In genomic region chr10:33735463-33735862, GRCh38 we compare ENCODE assay signal across 17 cellular contexts.
DNase-seq lines count a peak whose midpoint lies in the region; ATAC-seq and TF ChIP-seq lines count a peak whose summit lies in the region.
"Had no signal": no experiment of that assay in that cellular context is flagged by ENCODE, and none has a peak within 500 bp of the region (broad histone marks: within the 10 kb centered on the region; RNA-seq: fewer than 3 reads in every experiment).

No MANE protein-coding gene starts in this region.

- H3K4me3 ChIP-seq in HEK293 (ENCODE audit: low read depth, low read length) (no peak overlapping the region), SJCRH30 (no peak overlapping the region)
- H3K4me3 ChIP-seq: sigmoid colon, stomach had no signal

- H3K27ac ChIP-seq in HEK293 (ENCODE audit: extremely low read depth, low read depth, low read length) (no peak overlapping the region), SJCRH30 (peak overlapping the region; percentile 34; the same call in 1 of the 2 replicates)
- no peak overlapping the region for H3K27ac ChIP-seq in CD4-positive, alpha-beta T cell (ENCODE audit: low read depth, low read length)
- H3K27ac ChIP-seq: sigmoid colon, stomach had no signal

- no peaks in the 10 kb centered on the region for H3K9me3 Mint-ChIP-seq in CD4-positive, alpha-beta T cell
- H3K9me3 Mint-ChIP-seq: activated naive CD4-positive, alpha-beta T cell treated with anti-CD3 and anti-CD28 coated beads, Interleukin-2, amount 50 U/mL, for 24 hours had no signal

- H3K4me3 Mint-ChIP-seq in CD4-positive, alpha-beta T cell = no peak overlapping the region
- H3K4me3 Mint-ChIP-seq: activated naive CD4-positive, alpha-beta T cell treated with anti-CD3 and anti-CD28 coated beads, Interleukin-2, amount 50 U/mL, for 24 hours; naive thymus-derived CD4-positive, alpha-beta T cell had no signal

- no peaks in the 10 kb centered on the region for H3K4me1 Mint-ChIP-seq in CD4-positive, alpha-beta T cell (ENCODE audit: low read depth)
- H3K4me1 Mint-ChIP-seq: activated naive CD4-positive, alpha-beta T cell treated with anti-CD3 and anti-CD28 coated beads, Interleukin-2, amount 50 U/mL, for 24 hours had no signal

- DNase-seq in Caki2 (ENCODE audit: low read depth) (peak; percentile 59), SJCRH30 (peak in 1 of 2 experiments; percentile 30), iris pigment epithelial cell (ENCODE audit: low read depth) (peak; percentile 32), left lobe of liver (ENCODE audit: low spot score) (no peak), NCI-H226 (no peak), COLO829 (ENCODE audit: low spot score) (no peak)
- DNase-seq in CD4-positive, alpha-beta T cell = no peak
- DNase-seq: Karpas-422; kidney; naive thymus-derived CD4-positive, alpha-beta T cell; NCI-H2029 treated with DMSO at 0.1 percent for 48 hours; NK-92 treated with Interleukin-12 subunit alpha and Interleukin-12 subunit beta, amount 100 ng/mL, for 24 hours; sigmoid colon; SK-N-SH; stomach had no signal

- peaks cover 25% of the 10 kb centered on the region for H3K27me3 Mint-ChIP-seq in CD4-positive, alpha-beta T cell

- POLR2A ChIA-PET in HEK293 (lab: Yijun Ruan, JAX) = no interaction called here
- POLR2A ChIA-PET in CD4-positive, alpha-beta T cell (lab: Charles Lee) = no interaction called here

- H3K4me1 ChIP-seq in HEK293 (ENCODE audit: control insufficient read depth, insufficient read depth, low read length) = peaks cover 6% of the 10 kb centered on the region
- peaks cover 20% of the 10 kb centered on the region for H3K4me1 ChIP-seq in SJCRH30
- H3K4me1 ChIP-seq: stomach had no signal

- intact Hi-C loops in CD4-positive, alpha-beta T cell (cut with DNase I, micrococcal nuclease) = no loop called here

- no peak overlapping the region for H3K27ac Mint-ChIP-seq in CD4-positive, alpha-beta T cell
- H3K27ac Mint-ChIP-seq: activated naive CD4-positive, alpha-beta T cell treated with anti-CD3 and anti-CD28 coated beads, Interleukin-2, amount 50 U/mL, for 24 hours; naive thymus-derived CD4-positive, alpha-beta T cell had no signal

- H3K27me3 ChIP-seq in SJCRH30 = no peaks in the 10 kb centered on the region
- peaks cover 5% of the 10 kb centered on the region for H3K27me3 ChIP-seq in CD4-positive, alpha-beta T cell (ENCODE audit: control insufficient read depth, insufficient read depth, low read length)
- H3K27me3 ChIP-seq: sigmoid colon, stomach had no signal

- in situ Hi-C loops in Caki2 (cut with HindIII; ENCODE audit: low pct_unique_long_range_greater_than_20kb, low sequenced_read_pairs) = no loop called here

- H3K36me3 ChIP-seq in HEK293 (ENCODE audit: control insufficient read depth in 2 of 2, insufficient read depth in 1 of 2, low read length in 2 of 2) (no peaks in the 10 kb centered on the region), SJCRH30 (no peaks in the 10 kb centered on the region)
- H3K36me3 ChIP-seq: sigmoid colon, stomach had no signal

- TF ChIP-seq CTCF in HEK293 (tag by site-specific recombination; IDR thresholded peaks at IDR 0.05) = no peak
- TF ChIP-seq CTCF in CD4-positive, alpha-beta T cell (IDR thresholded peaks at IDR 0.05) = no peak

- CTCF ChIA-PET in HEK293 (lab: Yijun Ruan, JAX) = no interaction called here
- CTCF ChIA-PET in CD4-positive, alpha-beta T cell (lab: Charles Lee) = no interaction called here

- H3K36me3 Mint-ChIP-seq in CD4-positive, alpha-beta T cell (ENCODE audit: low read depth) = no peaks in the 10 kb centered on the region
- H3K36me3 Mint-ChIP-seq: activated naive CD4-positive, alpha-beta T cell treated with anti-CD3 and anti-CD28 coated beads, Interleukin-2, amount 50 U/mL, for 24 hours; naive thymus-derived CD4-positive, alpha-beta T cell had no signal

- no peak for ATAC-seq in left lobe of liver
- ATAC-seq in CD4-positive, alpha-beta T cell (ENCODE audit: poor library complexity) = no peak
- ATAC-seq: naive thymus-derived CD4-positive, alpha-beta T cell had no signal

- no peaks in the 10 kb centered on the region for H3K9me3 ChIP-seq in HEK293 (ENCODE audit: control insufficient read depth, insufficient read depth, low read depth, low read length)
- no peaks in the 10 kb centered on the region for H3K9me3 ChIP-seq in SJCRH30 (replicated peaks)
- no peaks in the 10 kb centered on the region for H3K9me3 ChIP-seq in CD4-positive, alpha-beta T cell (ENCODE audit: control insufficient read depth, low read length)
- H3K9me3 ChIP-seq: sigmoid colon, SK-N-SH, stomach had no signal

TF ChIP-seq in HEK293, 187 proteins besides CTCF, POLR2A, EP300 and RAD21:
- TF ChIP-seq ZNF394 (tag by site-specific recombination; IDR thresholded peaks at IDR 0.05; ENCODE audit: borderline replicate concordance) (no peak), SCRT1 (tag by site-specific recombination; IDR thresholded peaks at IDR 0.05; ENCODE audit: borderline replicate concordance) (peak; percentile 91), ZNF621 (tag by site-specific recombination; IDR thresholded peaks at IDR 0.05) (no peak), ZBTB1 (tag by site-specific recombination; IDR thresholded peaks at IDR 0.05) (no peak), HOXD13 (CRISPR knock-in tag; IDR thresholded peaks at IDR 0.05; ENCODE audit: borderline replicate concordance) (no peak), ZNF549 (tag by site-specific recombination; IDR thresholded peaks at IDR 0.05) (no peak), SCRT2 (tag by site-specific recombination; IDR thresholded peaks at IDR 0.05) (peak; percentile 95), ZNF529 (tag by site-specific recombination; IDR thresholded peaks at IDR 0.05; ENCODE audit: insufficient replicate concordance) (no peak), ZNF514 (tag by site-specific recombination; IDR thresholded peaks at IDR 0.05) (no peak), ATF2 (tag by site-specific recombination; IDR thresholded peaks at IDR 0.05; ENCODE audit: low read depth) (no peak), ZNF10 (tag by site-specific recombination; IDR thresholded peaks at IDR 0.05) (no peak)
TF ChIP-seq in HEK293: peak in this region for 2.

Comparison
In these comparisons a context has a peak if more than half of its experiments do, and no peak if none do; other contexts are left out.
1. DNase-seq: peak in Caki2 (single experiment) and iris pigment epithelial cell (single experiment); none in left lobe of liver (single experiment), NCI-H226 (single experiment), COLO829 (single experiment) and CD4-positive, alpha-beta T cell (0 of 10).